16 cellular contexts compared by ENCODE assay signal in the genomic region with DNA sequence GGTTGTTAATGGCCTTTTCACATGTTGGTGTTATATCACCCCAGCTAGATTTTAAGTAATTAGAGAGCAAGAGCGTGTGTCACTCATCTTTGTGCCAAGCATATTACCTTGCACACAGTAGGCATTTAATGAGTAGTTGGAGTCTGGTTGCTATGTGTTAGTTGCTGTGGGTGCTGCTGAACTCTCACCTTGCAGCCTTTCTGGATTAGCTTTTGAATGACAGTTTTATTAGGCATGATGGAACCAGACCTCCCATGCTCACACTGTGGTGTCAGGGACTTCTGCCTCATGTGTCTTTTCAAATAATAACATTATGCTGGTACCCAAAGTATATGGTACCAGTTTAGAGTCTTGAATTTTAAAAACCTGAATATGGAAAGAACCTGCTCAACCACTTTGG. TPM values are rescaled to one million over a fixed set of nuclear protein-coding genes. Genes with fewer than 3 reads are reported as not detected.
DNase-seq lines count a peak whose midpoint lies in the region; ATAC-seq and TF ChIP-seq lines count a peak whose summit lies in the region.
"Had no signal": no experiment of that assay in that cellular context is flagged by ENCODE, and none has a peak within 500 bp of the region (broad histone marks: within the 10 kb centered on the region; RNA-seq: fewer than 3 reads in every experiment).

No MANE protein-coding gene starts in this region.

- POLR2A ChIA-PET in HEK293 (lab: Yijun Ruan, JAX), result interaction anchor here (1.6 to 3.9 kb wide), 2 partner anchors 66 to 71 kb away, joined by 3 to 48 read pairs; partner anchors contain the start of gene REV3L

- no peak overlapping the region for H3K4me3 Mint-ChIP-seq in osteocyte (ENCODE audit: unreplicated experiment)
- H3K4me3 Mint-ChIP-seq: CD4-positive, alpha-beta T cell had no signal

- H3K4me1 Mint-ChIP-seq in osteocyte (ENCODE audit: unreplicated experiment), result peaks cover 37% of the 10 kb centered on the region

- H3K27me3 Mint-ChIP-seq in osteocyte (ENCODE audit: unreplicated experiment), result no peaks in the 10 kb centered on the region
- H3K27me3 Mint-ChIP-seq: CD4-positive, alpha-beta T cell had no signal

- CTCF ChIA-PET in HEK293 (lab: Yijun Ruan, JAX), result interaction anchor here (0.6 to 2.8 kb wide), 3 partner anchors 8 to 291 kb away, joined by 3 to 7 read pairs (median 3); a partner anchor contains a TSS

- TF ChIP-seq CTCF in DND-41 (IDR thresholded peaks at IDR 0.05; ENCODE audit: borderline replicate concordance, extremely low read depth, low read length, poor library complexity, severe bottlenecking) (no peak), HEK293 (tag by site-specific recombination; IDR thresholded peaks at IDR 0.05) (no peak), VCaP (conservative IDR thresholded peaks at IDR 0.05) (no peak), osteocyte (IDR thresholded peaks at IDR 0.05) (no peak), stomach (IDR thresholded peaks at IDR 0.05) (no peak)

- H2AFZ ChIP-seq in DND-41 (ENCODE audit: low read depth, low read length), result no peak overlapping the region
- H2AFZ ChIP-seq: GM23248 had no signal

- H3K27me3 ChIP-seq in DND-41 (ENCODE audit: insufficient read depth, low read length, poor library complexity) (no peaks in the 10 kb centered on the region), stomach (no peaks in the 10 kb centered on the region)
- H3K27me3 ChIP-seq: BE2C had no signal

- TF ChIP-seq EP300 in stomach (IDR thresholded peaks at IDR 0.05), result no peak

- ATAC-seq in DND-41 (ENCODE audit: insufficient read depth, low read depth), result no peak
- ATAC-seq in stimulated activated naive CD8-positive, alpha-beta T cell treated with anti-CD3 and anti-CD28 coated beads, Interleukin-15, Interleukin-2, amounts not matched to agents 100 U/mL and 50 U/mL, for 24 hours, result no peak
- ATAC-seq in HG03460 (IDR thresholded peaks at IDR 0.05; ENCODE audit: unreplicated experiment), result no peak

- 0 out of 2 replicates have a peak, but pooled peaks cover 5% of the 10 kb centered on the region for H4K20me1 ChIP-seq in DND-41 (ENCODE audit: insufficient read depth, low read length)

- H3K36me3 ChIP-seq in DND-41 (ENCODE audit: insufficient read depth, low read length) (peaks cover 15% of the 10 kb centered on the region), HEK293 (ENCODE audit: control insufficient read depth in 2 of 2, insufficient read depth in 1 of 2, low read length in 2 of 2) (no peaks in the 10 kb centered on the region), stomach (no peaks in the 10 kb centered on the region)
- H3K36me3 ChIP-seq: BE2C had no signal

- H3K9me3 Mint-ChIP-seq in osteocyte (ENCODE audit: unreplicated experiment), result no peaks in the 10 kb centered on the region
- H3K9me3 Mint-ChIP-seq: CD4-positive, alpha-beta T cell had no signal

- H3K36me3 Mint-ChIP-seq in osteocyte (ENCODE audit: unreplicated experiment), result peaks cover 2% of the 10 kb centered on the region

- no peak overlapping the region for H3K4me2 ChIP-seq in DND-41 (ENCODE audit: insufficient read depth, low read length)

- no peaks in the 10 kb centered on the region for H3K9me3 ChIP-seq in DND-41 (ENCODE audit: insufficient read depth, low read length, severe bottlenecking)
- no peaks in the 10 kb centered on the region for H3K9me3 ChIP-seq in HEK293 (ENCODE audit: control insufficient read depth, insufficient read depth, low read depth, low read length)
- H3K9me3 ChIP-seq in stomach, result no peaks in the 10 kb centered on the region
- H3K9me3 ChIP-seq: BE2C had no signal

- DNase-seq in DND-41, result no peak
- no peak for DNase-seq in osteocyte (ENCODE audit: extremely low spot score, unreplicated experiment)
- no peak for DNase-seq in stimulated activated naive CD8-positive, alpha-beta T cell treated with anti-CD3 and anti-CD28 coated beads, Interleukin-15, Interleukin-2, amounts not matched to agents 100 U/mL and 50 U/mL, for 24 hours
- no peak for DNase-seq in stomach
- DNase-seq: BE2C; CD4-positive, alpha-beta T cell; GF-D8; GM23248; HCEC 1CT; NCI-H1105 treated with DMSO at 0.1 percent for 48 hours; NCI-H1930; NCI-H510A; NK-92 treated with Interleukin-12 subunit alpha and Interleukin-12 subunit beta, amount 100 ng/mL, for 24 hours had no signal

- intact Hi-C loops in stomach (cut with DNase I; ENCODE audit: low total_unique reads), result no loop called here

- peak overlapping the region; percentile 15 for H3K27ac Mint-ChIP-seq in osteocyte (ENCODE audit: unreplicated experiment)
- H3K27ac Mint-ChIP-seq: CD4-positive, alpha-beta T cell had no signal

- no peak overlapping the region for H3K9ac ChIP-seq in DND-41 (ENCODE audit: low read depth, low read length)
- H3K9ac ChIP-seq: GM23248 had no signal

- H3K79me2 ChIP-seq in DND-41 (ENCODE audit: insufficient read depth, low read length), result peaks cover 92% of the 10 kb centered on the region

- H3K27ac ChIP-seq in DND-41 (ENCODE audit: low read length), result 0 out of 2 replicates have a peak overlapping the region, but pooled peaks have one; percentile 7
- 0 out of 2 replicates have a peak overlapping the region, but pooled peaks have one; percentile 96 for H3K27ac ChIP-seq in HEK293 (ENCODE audit: extremely low read depth, low read depth, low read length)
- H3K27ac ChIP-seq in VCaP, result peak overlapping the region; percentile 90
- peak overlapping the region in 2 of 5 donors; percentile 23 to 55 for H3K27ac ChIP-seq in stomach
- H3K27ac ChIP-seq: GM23248 had no signal

- TF ChIP-seq POLR2A in stomach (IDR thresholded peaks at IDR 0.05), result no peak

- WGBS in stomach, 5 donors, result 94 to 100% (median 96%) methylated on average over 1 of the region's 1 CpG

- H3K4me1 ChIP-seq in DND-41 (ENCODE audit: insufficient read depth, low read length), result peaks cover 27% of the 10 kb centered on the region
- peaks cover 36% of the 10 kb centered on the region for H3K4me1 ChIP-seq in HEK293 (ENCODE audit: control insufficient read depth, insufficient read depth, low read length)
- H3K4me1 ChIP-seq in stomach, result peaks cover 38 to 50% (median 41%) of the 10 kb centered on the region in 4 donors

- no peak overlapping the region for H3K4me3 ChIP-seq in DND-41 (ENCODE audit: low read depth in 1 of 2, low read length in 2 of 2)
- H3K4me3 ChIP-seq in HEK293 (ENCODE audit: low read depth, low read length), result no peak overlapping the region
- no peak overlapping the region for H3K4me3 ChIP-seq in stomach
- H3K4me3 ChIP-seq: GM23248 had no signal

TF ChIP-seq in HEK293, 187 proteins besides CTCF, POLR2A, EP300 and RAD21:
- 0 out of 2 replicates have a peak, but pooled peaks have one; percentile 15 for TF ChIP-seq SP7 (tag by site-specific recombination; IDR thresholded peaks at IDR 0.05)
- TF ChIP-seq ZNF146 (tag by site-specific recombination; IDR thresholded peaks at IDR 0.05), result no peak
- peak; percentile 19; the same call in 1 of the 2 replicates for TF ChIP-seq OSR2 (tag by site-specific recombination; IDR thresholded peaks at IDR 0.05)

RNA-seq across cellular contexts. Expression of gene TRAF3IP2, which starts 55.9 kb away (rescaled TPM):
- 10.5 and 12.8 TPM in 2 replicates for total RNA-seq in osteocyte
- total RNA-seq in stomach, result 10 to 100 TPM; 11.1 to 87.2 (median 23.5) TPM
- 10 to 100 TPM; 40.6 to 64.4 (median 62.5) TPM for polyA plus RNA-seq in stomach
